17 cellular contexts compared by ENCODE assay signal in genomic region chr2:70949086-70949485, GRCh38. TPM values are rescaled to one million over a fixed set of nuclear protein-coding genes. Genes with fewer than 3 reads are reported as not detected.
DNase-seq lines count a peak whose midpoint lies in the region; ATAC-seq and TF ChIP-seq lines count a peak whose summit lies in the region.
"Had no signal": no experiment of that assay in that cellular context is flagged by ENCODE, and none has a peak within 500 bp of the region (broad histone marks: within the 10 kb centered on the region; RNA-seq: fewer than 3 reads in every experiment).

No MANE protein-coding gene starts in this region.

- H3K4me1 ChIP-seq in MM.1S (ENCODE audit: low read length) (no peaks in the 10 kb centered on the region), endodermal cell (ENCODE audit: control insufficient read depth, insufficient read depth, low read length) (no peaks in the 10 kb centered on the region)

- H3K27me3 ChIP-seq in MM.1S (replicated peaks; ENCODE audit: insufficient read depth, low read length) (peaks cover 14% of the 10 kb centered on the region), endodermal cell (ENCODE audit: control insufficient read depth, insufficient read depth, low read length, poor library complexity, severe bottlenecking) (peaks cover 70% of the 10 kb centered on the region), MG63 (peaks cover 6% of the 10 kb centered on the region)

- H3K4me3 Mint-ChIP-seq in activated CD8-positive, alpha-beta memory T cell treated with anti-CD3 and anti-CD28 coated beads, Interleukin-2, amount 10 ng/mL, durations not matched to agents 7 days and 5 days = no peak overlapping the region
- H3K4me3 Mint-ChIP-seq in endodermal cell = no peak overlapping the region

- H3K9me3 ChIP-seq in MM.1S (replicated peaks; ENCODE audit: insufficient read depth, low read length) (no peaks in the 10 kb centered on the region), endodermal cell (ENCODE audit: control insufficient read depth, low read length) (no peaks in the 10 kb centered on the region), MG63 (no peaks in the 10 kb centered on the region)

- H3K27ac ChIP-seq in MM.1S (ENCODE audit: low read length) = no peak overlapping the region
- no peak overlapping the region for H3K27ac ChIP-seq in endodermal cell (ENCODE audit: low read depth, low read length)

- peaks cover 17% of the 10 kb centered on the region for H3K4me1 Mint-ChIP-seq in activated CD8-positive, alpha-beta memory T cell treated with anti-CD3 and anti-CD28 coated beads, Interleukin-2, amount 10 ng/mL, durations not matched to agents 7 days and 5 days
- H3K4me1 Mint-ChIP-seq in endodermal cell = peaks cover 6% of the 10 kb centered on the region

- H3K27me3 Mint-ChIP-seq in activated CD8-positive, alpha-beta memory T cell treated with anti-CD3 and anti-CD28 coated beads, Interleukin-2, amount 10 ng/mL, durations not matched to agents 7 days and 5 days = peaks cover 39% of the 10 kb centered on the region
- H3K27me3 Mint-ChIP-seq in endodermal cell (ENCODE audit: insufficient read depth) = peaks cover 80% of the 10 kb centered on the region

- H3K36me3 Mint-ChIP-seq in activated CD8-positive, alpha-beta memory T cell treated with anti-CD3 and anti-CD28 coated beads, Interleukin-2, amount 10 ng/mL, durations not matched to agents 7 days and 5 days = no peaks in the 10 kb centered on the region
- no peaks in the 10 kb centered on the region for H3K36me3 Mint-ChIP-seq in endodermal cell (ENCODE audit: low read depth)

- peak overlapping the region; percentile 87; the same call in 1 of the 2 replicates for H3K4me2 ChIP-seq in MM.1S (ENCODE audit: low read depth, low read length)

- CTCF ChIA-PET in activated CD8-positive, alpha-beta memory T cell treated with anti-CD3 and anti-CD28 coated beads, Interleukin-2, amount 10 ng/mL, durations not matched to agents 7 days and 5 days (lab: Charles Lee) = interaction anchor here (0.7 to 3.9 kb wide), 34 partner anchors 11 to 645 kb away, joined by 3 to 84 read pairs (median 5); partner anchors contain the start of genes ADD2, ATP6V1B1 and FIGLA

- H3K4me3 ChIP-seq in MM.1S (ENCODE audit: low read length) (no peak overlapping the region), endodermal cell (ENCODE audit: low read length) (no peak overlapping the region), MG63 (no peak overlapping the region)

- H2AFZ ChIP-seq in MM.1S (ENCODE audit: low read length) = peak overlapping the region; percentile 37; the same call in 1 of the 2 replicates

- H3K79me2 ChIP-seq in MM.1S (ENCODE audit: low read length) = no peaks in the 10 kb centered on the region

- peak; percentile 16 for DNase-seq in activated CD8-positive, alpha-beta memory T cell treated with anti-CD3 and anti-CD28 coated beads, Interleukin-2, amount 10 ng/mL, durations not matched to agents 7 days and 5 days
- no peak for DNase-seq in activated CD8-positive, alpha-beta memory T cell treated with anti-CD3 and anti-CD28 coated beads, Interleukin-2, amount 50 U/mL, for 48 hours
- no peak for DNase-seq in MM.1S
- peak; percentile 24 for DNase-seq in endodermal cell
- peak; percentile 14 for DNase-seq in ureter (ENCODE audit: low spot score)
- no peak for DNase-seq in Right ventricle myocardium superior
- no peak for DNase-seq in activated CD4-positive, alpha-beta T cell treated with anti-CD3 and anti-CD28 coated beads, Interleukin-2, amount 50 U/mL, for 4 hours
- DNase-seq in MG63 = no peak
- DNase-seq: NCI-H2081 treated with DMSO at 0.1 percent for 48 hours, NCI-H524 treated with DMSO at 0.1 percent for 48 hours had no signal

- no peak overlapping the region for H3K27ac Mint-ChIP-seq in activated CD8-positive, alpha-beta memory T cell treated with anti-CD3 and anti-CD28 coated beads, Interleukin-2, amount 10 ng/mL, durations not matched to agents 7 days and 5 days
- H3K27ac Mint-ChIP-seq in endodermal cell = no peak overlapping the region
- H3K27ac Mint-ChIP-seq: CD4-positive, alpha-beta T cell; H9 had no signal

- no peak for ATAC-seq in activated CD8-positive, alpha-beta memory T cell treated with anti-CD3 and anti-CD28 coated beads, Interleukin-2, amount 10 ng/mL, durations not matched to agents 7 days and 5 days
- ATAC-seq in Right ventricle myocardium superior (ENCODE audit: poor library complexity) = no peak

- 82 to 86% methylated on average over 10 to 11 of the region's 11 CpGs for WGBS in endodermal cell (ENCODE audit: insufficient coverage in 1 of 2, insufficient read length in 1 of 2), 2 experiments

- H4K20me1 ChIP-seq in MM.1S (ENCODE audit: insufficient read depth, low read length) = no peaks in the 10 kb centered on the region

- TF ChIP-seq CTCF in MM.1S (IDR thresholded peaks at IDR 0.05; ENCODE audit: low read length) (no peak), endodermal cell (conservative IDR thresholded peaks at IDR 0.05) (no peak)

- H3K36me3 ChIP-seq in MM.1S (replicated peaks; ENCODE audit: insufficient read depth, low read length) (no peaks in the 10 kb centered on the region), endodermal cell (ENCODE audit: control insufficient read depth, insufficient read depth, low read length) (no peaks in the 10 kb centered on the region), MG63 (no peaks in the 10 kb centered on the region)

- H3F3A ChIP-seq in MM.1S (ENCODE audit: insufficient read depth, low read length) = no peaks in the 10 kb centered on the region

- no peaks in the 10 kb centered on the region for H3K9me2 ChIP-seq in MM.1S (replicated peaks; ENCODE audit: insufficient read depth, low read length)

- H3K9ac ChIP-seq in MM.1S (ENCODE audit: low read length) = no peak overlapping the region
- no peak overlapping the region for H3K9ac ChIP-seq in endodermal cell (ENCODE audit: extremely low read depth, low read length, poor library complexity, severe bottlenecking)

- intact Hi-C loops in Right ventricle myocardium superior (cut with DNase I) = loop anchor here (5.0 to 10.0 kb wide), 2 partner anchors 77 to 154 kb away; partner anchors contain the start of gene FIGLA

- no peaks in the 10 kb centered on the region for H3K9me3 Mint-ChIP-seq in activated CD8-positive, alpha-beta memory T cell treated with anti-CD3 and anti-CD28 coated beads, Interleukin-2, amount 10 ng/mL, durations not matched to agents 7 days and 5 days (ENCODE audit: low read depth)
- H3K9me3 Mint-ChIP-seq in endodermal cell = no peaks in the 10 kb centered on the region
- H3K9me3 Mint-ChIP-seq: CD4-positive, alpha-beta T cell; H9 had no signal

RNA-seq across cellular contexts. Expression of gene ATP6V1B1, which starts 13.4 kb away (rescaled TPM):
- total RNA-seq in activated CD8-positive, alpha-beta memory T cell treated with anti-CD3 and anti-CD28 coated beads, Interleukin-2, amount 10 ng/mL, durations not matched to agents 7 days and 5 days = not detected
- total RNA-seq in endodermal cell (not detected), ureter (2.4 TPM), Right ventricle myocardium superior (0.43 TPM)
- polyA plus RNA-seq in endodermal cell (2013, experiment 1 of 2) = 1.1 TPM
- polyA plus RNA-seq in endodermal cell (2013, experiment 2 of 2) = 0.79 TPM
- total RNA-seq in MG63 (2014; rRNA removed; shearing (Covaris generic); ENCODE audit: low replicate concordance) = not detected in 2 replicates
- total RNA-seq: CD4-positive, alpha-beta T cell; H9; IMR-90; Right ventricle myocardium inferior; T-helper 17 cell had no signal

RNA-seq across cellular contexts. Expression of gene ANKRD53, which starts 29.3 kb away (rescaled TPM):
- total RNA-seq in activated CD8-positive, alpha-beta memory T cell treated with anti-CD3 and anti-CD28 coated beads, Interleukin-2, amount 10 ng/mL, durations not matched to agents 7 days and 5 days = not detected
- total RNA-seq in endodermal cell (under 1 TPM; 0.24 to 0.97 TPM), ureter (1.8 TPM), Right ventricle myocardium superior (0.30 TPM)
- 1.1 TPM for polyA plus RNA-seq in endodermal cell (2013, experiment 1 of 2)
- polyA plus RNA-seq in endodermal cell (2013, experiment 2 of 2) = 0.62 TPM
- not detected in 2 replicates for total RNA-seq in MG63 (2014; rRNA removed; shearing (Covaris generic); ENCODE audit: low replicate concordance)
- total RNA-seq: A172, Daoy had no signal

RNA-seq across cellular contexts. Expression of gene TEX261, which starts 45.6 kb away (rescaled TPM):
- total RNA-seq in activated CD8-positive, alpha-beta memory T cell treated with anti-CD3 and anti-CD28 coated beads, Interleukin-2, amount 10 ng/mL, durations not matched to agents 7 days and 5 days = 10 to 100 TPM; 39.2 to 58.1 TPM
- 10 to 100 TPM; 13.3 to 19.9 TPM for total RNA-seq in endodermal cell
- 33.6 TPM for polyA plus RNA-seq in endodermal cell (2013, experiment 1 of 2)
- 25.2 TPM for polyA plus RNA-seq in endodermal cell (2013, experiment 2 of 2)
- 74.5 TPM for total RNA-seq in ureter
- 56.3 TPM for total RNA-seq in Right ventricle myocardium superior
- total RNA-seq in MG63 (2014; rRNA removed; shearing (Covaris generic); ENCODE audit: low replicate concordance) = 39.8 and 78.4 TPM in 2 replicates

RNA-seq across cellular contexts. Expression of gene VAX2, which starts 48.7 kb away (rescaled TPM):
- not detected for total RNA-seq in activated CD8-positive, alpha-beta memory T cell treated with anti-CD3 and anti-CD28 coated beads, Interleukin-2, amount 10 ng/mL, durations not matched to agents 7 days and 5 days
- under 1 TPM; 0.24 to 0.40 TPM for total RNA-seq in endodermal cell
- polyA plus RNA-seq in endodermal cell (2013, experiment 1 of 2) = 0.68 TPM
- 0.58 TPM for polyA plus RNA-seq in endodermal cell (2013, experiment 2 of 2)
- total RNA-seq in ureter = 0.44 TPM
- 0.19 TPM for total RNA-seq in Right ventricle myocardium superior
- 1.9 TPM in 1 of 2 replicates, not detected in the other for total RNA-seq in MG63 (2014; rRNA removed; shearing (Covaris generic); ENCODE audit: low replicate concordance)
- total RNA-seq: CD4-positive, alpha-beta T cell; H9; T-helper 17 cell had no signal

Comparison
In these comparisons a context has a peak if more than half of its experiments do, and no peak if none do; other contexts are left out.
1. DNase-seq: peak in activated CD8-positive, alpha-beta memory T cell treated with anti-CD3 and anti-CD28 coated beads, Interleukin-2, amount 10 ng/mL, durations not matched to agents 7 days and 5 days (single experiment), endodermal cell (single experiment) and ureter (single experiment); none in activated CD8-positive, alpha-beta memory T cell treated with anti-CD3 and anti-CD28 coated beads, Interleukin-2, amount 50 U/mL, for 48 hours (single experiment), MM.1S (single experiment), Right ventricle myocardium superior (single experiment), activated CD4-positive, alpha-beta T cell treated with anti-CD3 and anti-CD28 coated beads, Interleukin-2, amount 50 U/mL, for 4 hours (0 of 2) and MG63 (single experiment).